In genomic region chr4:526971-527460, GRCh38 we compare ENCODE assay signal across 19 cellular contexts. TPM values are rescaled to one million over a fixed set of nuclear protein-coding genes. Genes with fewer than 3 reads are reported as not detected.
DNase-seq lines count a peak whose midpoint lies in the region; ATAC-seq and TF ChIP-seq lines count a peak whose summit lies in the region.
"Had no signal": no experiment of that assay in that cellular context is flagged by ENCODE, and none has a peak within 500 bp of the region (broad histone marks: within the 10 kb centered on the region; RNA-seq: fewer than 3 reads in every experiment).

No MANE protein-coding gene starts in this region.

- no peak for TF ChIP-seq POLR2A in spleen (IDR thresholded peaks at IDR 0.05)

- no peak overlapping the region for H3K27ac ChIP-seq in spleen
- H3K27ac ChIP-seq: 22Rv1, A549 had no signal

- peak overlapping the region; percentile 79 for H3K27ac Mint-ChIP-seq in nephron progenitor cell
- H3K27ac Mint-ChIP-seq: CD4-positive, alpha-beta memory T cell; H9 had no signal

- H3K4me3 ChIP-seq in spleen, result no peak overlapping the region
- H3K4me3 ChIP-seq: A549 had no signal

- H3K4me1 ChIP-seq in spleen, result peaks cover 0 to 16% (median 7%) of the 10 kb centered on the region in 6 donors
- H3K4me1 ChIP-seq: A549 had no signal

- no peaks in the 10 kb centered on the region for H3K27me3 ChIP-seq in spleen (replicated peaks in 1 of 7)

- intact Hi-C loops in cardiac septum (cut with DNase I) (no loop called here), left ventricle myocardium superior (cut with micrococcal nuclease) (no loop called here), spleen (cut with DNase I; ENCODE audit: low total_unique reads) (no loop called here)

- no peak for ATAC-seq in left ventricle myocardium superior
- no peak for ATAC-seq in HG03521 (IDR thresholded peaks at IDR 0.05; ENCODE audit: unreplicated experiment)
- ATAC-seq: A549, HepG2 had no signal

- H3K36me3 ChIP-seq in spleen, result peaks cover 4 to 100% (median 82%) of the 10 kb centered on the region in 6 donors

- DNase-seq in cardiac septum (ENCODE audit: low spot score), result peak; percentile 56
- DNase-seq in left ventricle myocardium superior, result no peak
- DNase-seq in nephron progenitor cell, result no peak
- DNase-seq in spleen, result peak; percentile 34
- DNase-seq in nucleus accumbens (lab: John Stamatoyannopoulos, UW), result no peak
- DNase-seq in C1 segment of cervical spinal cord (lab: John Stamatoyannopoulos, UW), result no peak
- DNase-seq: AML-193; CD4-positive, alpha-beta memory T cell; DMS153; DMS79; GDM1; H9 had no signal

- peaks cover 12% of the 10 kb centered on the region for H3K4me1 Mint-ChIP-seq in nephron progenitor cell
- H3K4me1 Mint-ChIP-seq: CD14-positive monocyte had no signal

- TF ChIP-seq CTCF in nephron progenitor cell (IDR thresholded peaks at IDR 0.05) (no peak), spleen (IDR thresholded peaks at IDR 0.05 in 8 of 11, conservative IDR thresholded peaks at IDR 0.05 in 3 of 11) (no peak)

- H3K9me3 Mint-ChIP-seq in nephron progenitor cell, result no peaks in the 10 kb centered on the region
- H3K9me3 Mint-ChIP-seq: H9 had no signal

- 92 to 99% (median 95%) methylated on average over 21 of the region's 21 CpGs for WGBS in spleen, 5 donors

- no peaks in the 10 kb centered on the region for H3K9me3 ChIP-seq in spleen
- H3K9me3 ChIP-seq: A549 had no signal

- H3K27me3 Mint-ChIP-seq in nephron progenitor cell (ENCODE audit: low read depth, poor library complexity), result no peaks in the 10 kb centered on the region
- H3K27me3 Mint-ChIP-seq: CD4-positive, alpha-beta memory T cell had no signal

- H3K4me3 Mint-ChIP-seq in nephron progenitor cell, result no peak overlapping the region
- H3K4me3 Mint-ChIP-seq: CD14-positive monocyte; CD4-positive, alpha-beta memory T cell; H9 had no signal

- peaks cover 61% of the 10 kb centered on the region for H3K36me3 Mint-ChIP-seq in nephron progenitor cell (ENCODE audit: low read depth)

RNA-seq across cellular contexts. Expression of gene PIGG, which starts 28.0 kb away (rescaled TPM):
- total RNA-seq in cardiac septum, result 22.4 TPM
- total RNA-seq in left ventricle myocardium superior, result 20.0 TPM
- total RNA-seq in spleen, result 100 to 1,000 TPM in 1 of 7 donors, 10 to 100 TPM in 6; 60.6 to 102 (median 85.0) TPM
- 10 to 100 TPM; 28.0 to 60.6 (median 49.1) TPM for polyA plus RNA-seq in spleen

RNA-seq across cellular contexts. Expression of gene ZNF721, which starts 28.1 kb away (rescaled TPM):
- total RNA-seq in cardiac septum, result 14.9 TPM
- total RNA-seq in left ventricle myocardium superior, result 12.8 TPM
- 10 to 100 TPM; 30.5 to 54.9 (median 44.8) TPM for total RNA-seq in spleen
- polyA plus RNA-seq in spleen, result 10 to 100 TPM; 11.9 to 14.2 (median 12.8) TPM

RNA-seq across cellular contexts. Expression of gene TMEM271, which starts 49.1 kb away (rescaled TPM):
- total RNA-seq in cardiac septum (not detected), left ventricle myocardium superior (not detected), spleen (not detected)
- polyA plus RNA-seq in spleen, result not detected
- total RNA-seq: CD4-positive, alpha-beta memory T cell; Daoy; HepG2 had no signal
- polyA plus RNA-seq: A549; BJ; CD14-positive monocyte; CD4-positive, alpha-beta memory T cell; HepG2 had no signal

Comparison
In these comparisons a context has a peak if more than half of its experiments do, and no peak if none do; other contexts are left out.
1. DNase-seq: peak in cardiac septum (single experiment) and spleen (single experiment); none in left ventricle myocardium superior (single experiment), nephron progenitor cell (single experiment), nucleus accumbens (0 of 56) and C1 segment of cervical spinal cord (0 of 14).